ENCODE assay signal across 17 cellular contexts in the genomic region with DNA sequence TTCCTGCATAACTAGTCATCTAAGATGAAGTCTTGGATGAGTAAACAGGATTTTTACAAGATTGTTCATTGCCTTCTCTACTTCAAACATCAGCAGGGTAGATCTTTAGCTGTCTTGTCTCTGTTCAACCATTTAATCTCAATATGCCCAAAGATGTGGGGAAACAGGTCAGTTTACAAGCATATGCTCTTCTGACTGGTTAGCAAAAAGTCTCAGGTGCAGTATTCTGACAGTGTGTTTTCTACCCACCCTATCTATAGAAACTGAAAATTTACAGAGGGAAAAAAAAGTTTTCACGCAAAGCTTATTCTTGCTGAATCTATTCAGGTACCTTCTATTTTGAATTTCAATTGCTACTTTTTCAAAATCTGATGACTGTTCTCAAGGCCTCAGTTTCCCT. TPM values are rescaled to one million over a fixed set of nuclear protein-coding genes. Genes with fewer than 3 reads are reported as not detected.
DNase-seq lines count a peak whose midpoint lies in the region; ATAC-seq and TF ChIP-seq lines count a peak whose summit lies in the region.
"Had no signal": no experiment of that assay in that cellular context is flagged by ENCODE, and none has a peak within 500 bp of the region (broad histone marks: within the 10 kb centered on the region; RNA-seq: fewer than 3 reads in every experiment).

No MANE protein-coding gene starts in this region.

- no peak overlapping the region for H2AFZ ChIP-seq in KMS-11 (ENCODE audit: low read depth)
- H2AFZ ChIP-seq: parathyroid adenoma had no signal

- no peaks in the 10 kb centered on the region for H3K27me3 Mint-ChIP-seq in activated naive CD8-positive, alpha-beta T cell treated with anti-CD3 and anti-CD28 coated beads, Interleukin-2, amount 10 ng/mL, durations not matched to agents 7 days and 5 days
- H3K27me3 Mint-ChIP-seq in activated naive CD8-positive, alpha-beta T cell treated with anti-CD3 and anti-CD28 coated beads for 36 hours = no peaks in the 10 kb centered on the region
- H3K27me3 Mint-ChIP-seq in stimulated activated naive CD8-positive, alpha-beta T cell treated with anti-CD3 and anti-CD28 coated beads, Interleukin-15, Interleukin-2, amounts not matched to agents 100 ng/mL and 50 ng/mL, for 24 hours = no peaks in the 10 kb centered on the region
- H3K27me3 Mint-ChIP-seq: dendritic cell treated with granulocyte-macrophage colony-stimulating factor and Interleukin-4, amounts not matched to agents 40 ng/mL and 50 ng/mL, for 4 days had no signal

- H4K20me1 ChIP-seq in KMS-11 (ENCODE audit: insufficient read depth) = no peaks in the 10 kb centered on the region

- H3K9me3 Mint-ChIP-seq in activated naive CD8-positive, alpha-beta T cell treated with anti-CD3 and anti-CD28 coated beads, Interleukin-2, amount 10 ng/mL, durations not matched to agents 7 days and 5 days = no peaks in the 10 kb centered on the region
- H3K9me3 Mint-ChIP-seq in activated naive CD8-positive, alpha-beta T cell treated with anti-CD3 and anti-CD28 coated beads for 36 hours = no peaks in the 10 kb centered on the region
- no peaks in the 10 kb centered on the region for H3K9me3 Mint-ChIP-seq in stimulated activated naive CD8-positive, alpha-beta T cell treated with anti-CD3 and anti-CD28 coated beads, Interleukin-15, Interleukin-2, amounts not matched to agents 100 ng/mL and 50 ng/mL, for 24 hours
- H3K9me3 Mint-ChIP-seq: activated naive CD4-positive, alpha-beta T cell treated with anti-CD3 and anti-CD28 coated beads, Interleukin-2, amount 50 U/mL, for 72 hours; dendritic cell treated with granulocyte-macrophage colony-stimulating factor and Interleukin-4, amounts not matched to agents 40 ng/mL and 50 ng/mL, for 4 days; H9 had no signal

- no peak overlapping the region for H3K9ac ChIP-seq in KMS-11
- H3K9ac ChIP-seq: parathyroid adenoma had no signal

- peaks cover 60% of the 10 kb centered on the region for H3K4me1 Mint-ChIP-seq in activated naive CD8-positive, alpha-beta T cell treated with anti-CD3 and anti-CD28 coated beads, Interleukin-2, amount 10 ng/mL, durations not matched to agents 7 days and 5 days
- peaks cover 56% of the 10 kb centered on the region for H3K4me1 Mint-ChIP-seq in activated naive CD8-positive, alpha-beta T cell treated with anti-CD3 and anti-CD28 coated beads for 36 hours
- H3K4me1 Mint-ChIP-seq in stimulated activated naive CD8-positive, alpha-beta T cell treated with anti-CD3 and anti-CD28 coated beads, Interleukin-15, Interleukin-2, amounts not matched to agents 100 ng/mL and 50 ng/mL, for 24 hours (ENCODE audit: low read depth) = peaks cover 75% of the 10 kb centered on the region

- H3K4me3 ChIP-seq in KMS-11 (IDR thresholded peaks at IDR 0.05; ENCODE audit: insufficient read depth, low read depth, low read length) = no peak overlapping the region
- H3K4me3 ChIP-seq: left lung, tibial nerve had no signal

- H3K36me3 Mint-ChIP-seq in activated naive CD8-positive, alpha-beta T cell treated with anti-CD3 and anti-CD28 coated beads, Interleukin-2, amount 10 ng/mL, durations not matched to agents 7 days and 5 days = peaks cover 8% of the 10 kb centered on the region
- H3K36me3 Mint-ChIP-seq in activated naive CD8-positive, alpha-beta T cell treated with anti-CD3 and anti-CD28 coated beads for 36 hours = peaks cover 4% of the 10 kb centered on the region
- H3K36me3 Mint-ChIP-seq in stimulated activated naive CD8-positive, alpha-beta T cell treated with anti-CD3 and anti-CD28 coated beads, Interleukin-15, Interleukin-2, amounts not matched to agents 100 ng/mL and 50 ng/mL, for 24 hours (ENCODE audit: low read depth) = no peaks in the 10 kb centered on the region
- H3K36me3 Mint-ChIP-seq: activated naive CD4-positive, alpha-beta T cell treated with anti-CD3 and anti-CD28 coated beads, Interleukin-2, amount 50 U/mL, for 72 hours had no signal

- peaks cover 30% of the 10 kb centered on the region for H3K79me2 ChIP-seq in KMS-11 (ENCODE audit: insufficient read depth, low read depth)
- H3K79me2 ChIP-seq: parathyroid adenoma had no signal

- no peaks in the 10 kb centered on the region for H3K36me3 ChIP-seq in KMS-11 (ENCODE audit: insufficient read depth)
- H3K36me3 ChIP-seq: left lung, tibial nerve had no signal

- no peak overlapping the region for H3K4me3 Mint-ChIP-seq in activated naive CD8-positive, alpha-beta T cell treated with anti-CD3 and anti-CD28 coated beads, Interleukin-2, amount 10 ng/mL, durations not matched to agents 7 days and 5 days
- no peak overlapping the region for H3K4me3 Mint-ChIP-seq in activated naive CD8-positive, alpha-beta T cell treated with anti-CD3 and anti-CD28 coated beads for 36 hours
- peak overlapping the region; percentile 32 for H3K4me3 Mint-ChIP-seq in stimulated activated naive CD8-positive, alpha-beta T cell treated with anti-CD3 and anti-CD28 coated beads, Interleukin-15, Interleukin-2, amounts not matched to agents 100 ng/mL and 50 ng/mL, for 24 hours
- H3K4me3 Mint-ChIP-seq: dendritic cell treated with granulocyte-macrophage colony-stimulating factor and Interleukin-4, amounts not matched to agents 40 ng/mL and 50 ng/mL, for 4 days; H9 had no signal

- no peak for TF ChIP-seq CTCF in KMS-11 (conservative IDR thresholded peaks at IDR 0.05; ENCODE audit: low read depth, low read length)

- DNase-seq in activated naive CD8-positive, alpha-beta T cell treated with anti-CD3 and anti-CD28 coated beads, Interleukin-2, amount 10 ng/mL, durations not matched to agents 7 days and 5 days = no peak
- DNase-seq in activated naive CD8-positive, alpha-beta T cell treated with anti-CD3 and anti-CD28 coated beads for 36 hours = no peak
- DNase-seq in HUDEP-2 (lab: John Stamatoyannopoulos, UW; ENCODE audit: unreplicated experiment in 76 of 76) = no peak
- DNase-seq in UCSD-AML1 (lab: John Stamatoyannopoulos, UW; ENCODE audit: unreplicated experiment) = no peak
- DNase-seq in NCI-H128 (lab: John Stamatoyannopoulos, UW; ENCODE audit: unreplicated experiment) = no peak
- DNase-seq: activated CD4-positive, alpha-beta T cell treated with anti-CD3 and anti-CD28 coated beads for 1 hour; foreskin keratinocyte; H9; left lung; NCI-H2029 had no signal

- peak overlapping the region; percentile 14 for H3K27ac Mint-ChIP-seq in activated naive CD8-positive, alpha-beta T cell treated with anti-CD3 and anti-CD28 coated beads, Interleukin-2, amount 10 ng/mL, durations not matched to agents 7 days and 5 days
- no peak overlapping the region for H3K27ac Mint-ChIP-seq in activated naive CD8-positive, alpha-beta T cell treated with anti-CD3 and anti-CD28 coated beads for 36 hours
- H3K27ac Mint-ChIP-seq in stimulated activated naive CD8-positive, alpha-beta T cell treated with anti-CD3 and anti-CD28 coated beads, Interleukin-15, Interleukin-2, amounts not matched to agents 100 ng/mL and 50 ng/mL, for 24 hours = peak overlapping the region; percentile 57
- H3K27ac Mint-ChIP-seq: H9 had no signal

- H3K27ac ChIP-seq in KMS-11 = peak overlapping the region; percentile 71
- H3K27ac ChIP-seq: foreskin keratinocyte, parathyroid adenoma had no signal

- H3K4me1 ChIP-seq in KMS-11 (ENCODE audit: low read depth, poor library complexity, severe bottlenecking) = peaks cover 93% of the 10 kb centered on the region
- H3K4me1 ChIP-seq: parathyroid adenoma had no signal

- peak overlapping the region; percentile 89 for H3K4me2 ChIP-seq in KMS-11

- ATAC-seq in activated naive CD8-positive, alpha-beta T cell treated with anti-CD3 and anti-CD28 coated beads, Interleukin-2, amount 10 ng/mL, durations not matched to agents 7 days and 5 days (ENCODE audit: low read depth) = no peak
- peak; percentile 38 for ATAC-seq in GM21723 (IDR thresholded peaks at IDR 0.05; ENCODE audit: unreplicated experiment)
- ATAC-seq: foreskin keratinocyte had no signal

- POLR2A ChIA-PET in activated naive CD8-positive, alpha-beta T cell treated with anti-CD3 and anti-CD28 coated beads, Interleukin-2, amount 10 ng/mL, durations not matched to agents 7 days and 5 days (lab: Charles Lee) = interaction anchor here (1.5 to 2.4 kb wide), 3 partner anchors 8 to 28 kb away, joined by 7 to 32 read pairs (median 8); partner anchors contain the start of gene MAP3K5

- no peaks in the 10 kb centered on the region for H3K27me3 ChIP-seq in KMS-11 (ENCODE audit: insufficient read depth, low read depth)
- H3K27me3 ChIP-seq: foreskin keratinocyte, left lung, tibial nerve had no signal

RNA-seq across cellular contexts. Expression of gene MAP3K5, which starts 29.0 kb away (rescaled TPM):
- 10 to 100 TPM; 18.3 to 19.8 TPM for total RNA-seq in activated naive CD8-positive, alpha-beta T cell treated with anti-CD3 and anti-CD28 coated beads, Interleukin-2, amount 10 ng/mL, durations not matched to agents 7 days and 5 days
- total RNA-seq in activated naive CD8-positive, alpha-beta T cell treated with anti-CD3 and anti-CD28 coated beads for 36 hours = 1 to 10 TPM; 3.5 to 3.9 TPM

RNA-seq across cellular contexts. Expression of gene PEX7, which starts 59.1 kb away (rescaled TPM):
- total RNA-seq in activated naive CD8-positive, alpha-beta T cell treated with anti-CD3 and anti-CD28 coated beads, Interleukin-2, amount 10 ng/mL, durations not matched to agents 7 days and 5 days = 1 to 10 TPM; 3.0 to 3.7 TPM
- 1 to 10 TPM; 4.7 to 6.1 TPM for total RNA-seq in activated naive CD8-positive, alpha-beta T cell treated with anti-CD3 and anti-CD28 coated beads for 36 hours
